ENCODE assay signal across 20 cellular contexts in genomic region chr10:93616844-93617360, GRCh38. TPM values are rescaled to one million over a fixed set of nuclear protein-coding genes. Genes with fewer than 3 reads are reported as not detected.
DNase-seq lines count a peak whose midpoint lies in the region; ATAC-seq lines count a peak whose summit lies in the region.
"Had no signal": no experiment of that assay in that cellular context is flagged by ENCODE, and none has a peak within 500 bp of the region (broad histone marks: within the 10 kb centered on the region; RNA-seq: fewer than 3 reads in every experiment).

No MANE protein-coding gene starts in this region.

- H4K20me1 ChIP-seq in BLaER1 treated with 17β-estradiol and CSF1 and Interleukin-3, amounts not matched to agents 10 nM and 100 nM: no peaks in the 10 kb centered on the region

- no peaks in the 10 kb centered on the region for H3K9me3 ChIP-seq in BLaER1 treated with 17β-estradiol and CSF1 and Interleukin-3, amounts not matched to agents 10 nM and 100 nM (replicated peaks in 1 of 11)

- peaks cover 8 to 36% (median 23%) of the 10 kb centered on the region in 10 experiments for H3K4me1 ChIP-seq in BLaER1 treated with 17β-estradiol and CSF1 and Interleukin-3, amounts not matched to agents 10 nM and 100 nM

- H3K27ac ChIP-seq in BLaER1 treated with 17β-estradiol and CSF1 and Interleukin-3, amounts not matched to agents 10 nM and 100 nM: peak overlapping the region in 2 of 11 experiments; percentile 46 to 54; a peak in 3 of 22 replicates
- H3K27ac ChIP-seq: PC-9 had no signal

- H3K4me3 ChIP-seq in BLaER1 treated with 17β-estradiol and CSF1 and Interleukin-3, amounts not matched to agents 10 nM and 100 nM: no peak overlapping the region
- H3K4me3 ChIP-seq: GM12878, K562, PC-9 had no signal

- peak; percentile 54 for DNase-seq in KBM-7
- DNase-seq in NCI-H82 treated with DMSO at 0.1 percent for 48 hours (lab: John Stamatoyannopoulos, UW; ENCODE audit: unreplicated experiment): peak; percentile 71
- no peak for DNase-seq in dermis blood vessel endothelial cell
- DNase-seq in NCI-H2196 treated with DMSO at 0.1 percent for 48 hours (lab: John Stamatoyannopoulos, UW; ENCODE audit: unreplicated experiment): no peak
- DNase-seq: Calu3; CD4-positive, alpha-beta T cell; DMS79; NCI-H2081; NCI-H446; PC-9 had no signal

- H3K4me3 Mint-ChIP-seq in dendritic cell treated with granulocyte-macrophage colony-stimulating factor and Interleukin-4, amounts not matched to agents 40 ng/mL and 50 ng/mL, for 4 days: no peak overlapping the region
- H3K4me3 Mint-ChIP-seq: CD4-positive, alpha-beta T cell had no signal

- ATAC-seq in HG02852 (IDR thresholded peaks at IDR 0.05; ENCODE audit: unreplicated experiment) (no peak), GM18519 (IDR thresholded peaks at IDR 0.05; ENCODE audit: low FRiP score, unreplicated experiment) (no peak)
- ATAC-seq: GM12878, K562 had no signal

- intact Hi-C loops in dendritic cell treated with granulocyte-macrophage colony-stimulating factor and Interleukin-4, amounts not matched to agents 40 ng/mL and 50 ng/mL, for 4 days (cut with micrococcal nuclease): loop anchor here (10.0 kb wide), 1 partner anchor 52 kb away; the partner anchor contains the start of gene FFAR4

- H3K4me2 ChIP-seq in BLaER1 treated with 17β-estradiol and CSF1 and Interleukin-3, amounts not matched to agents 10 nM and 100 nM: peak overlapping the region in 6 of 11 experiments; percentile 60 to 84 (median 72); a peak in 13 of 22 replicates
- H3K4me2 ChIP-seq: PC-9 had no signal

- H3K36me3 ChIP-seq in BLaER1 treated with 17β-estradiol and CSF1 and Interleukin-3, amounts not matched to agents 10 nM and 100 nM: no peaks in the 10 kb centered on the region

- peaks cover 44% of the 10 kb centered on the region for H3K4me1 Mint-ChIP-seq in dendritic cell treated with granulocyte-macrophage colony-stimulating factor and Interleukin-4, amounts not matched to agents 40 ng/mL and 50 ng/mL, for 4 days (ENCODE audit: low read depth)

- H3K9me3 Mint-ChIP-seq in dendritic cell treated with granulocyte-macrophage colony-stimulating factor and Interleukin-4, amounts not matched to agents 40 ng/mL and 50 ng/mL, for 4 days: no peaks in the 10 kb centered on the region
- H3K9me3 Mint-ChIP-seq: CD4-positive, alpha-beta T cell had no signal

- peaks cover 7% of the 10 kb centered on the region for H3K27me3 Mint-ChIP-seq in dendritic cell treated with granulocyte-macrophage colony-stimulating factor and Interleukin-4, amounts not matched to agents 40 ng/mL and 50 ng/mL, for 4 days

- H3K36me3 Mint-ChIP-seq in dendritic cell treated with granulocyte-macrophage colony-stimulating factor and Interleukin-4, amounts not matched to agents 40 ng/mL and 50 ng/mL, for 4 days (ENCODE audit: low read depth): no peaks in the 10 kb centered on the region

- H3K27ac Mint-ChIP-seq in dendritic cell treated with granulocyte-macrophage colony-stimulating factor and Interleukin-4, amounts not matched to agents 40 ng/mL and 50 ng/mL, for 4 days: peak overlapping the region; percentile 63
- H3K27ac Mint-ChIP-seq: CD4-positive, alpha-beta T cell had no signal

- in situ Hi-C loops in KBM-7 (cut with MboI; ENCODE audit: low pct_unique_long_range_greater_than_20kb, low sequenced_read_pairs): no loop called here

- H3K9ac ChIP-seq in BLaER1 treated with 17β-estradiol and CSF1 and Interleukin-3, amounts not matched to agents 10 nM and 100 nM: no peak overlapping the region

- H3K27me3 ChIP-seq in BLaER1 treated with 17β-estradiol and CSF1 and Interleukin-3, amounts not matched to agents 10 nM and 100 nM: no peaks in the 10 kb centered on the region

RNA-seq across cellular contexts. Expression of gene PDE6C, which starts 4.6 kb away (rescaled TPM):
- total RNA-seq in dermis blood vessel endothelial cell: not detected in 2 replicates
- total RNA-seq: A673; Calu3; CD4-positive, alpha-beta T cell; G401; GM12878; K562; MCF 10A; PC-9; T-helper 2 cell treated with Interferon-gamma antibody and Interleukin-4, amounts not matched to agents 100 ng/mL and 5 ng/mL, for 36 hours had no signal

RNA-seq across cellular contexts. Expression of gene RBP4, which starts 15.9 kb away (rescaled TPM):
- total RNA-seq in dermis blood vessel endothelial cell: not detected in 2 replicates
- total RNA-seq: A673; CD4-positive, alpha-beta T cell; G401; MCF 10A; T-helper 2 cell treated with Interferon-gamma antibody and Interleukin-4, amounts not matched to agents 100 ng/mL and 5 ng/mL, for 36 hours had no signal

RNA-seq across cellular contexts. Expression of gene FFAR4, which starts 50.4 kb away (rescaled TPM):
- not detected in 2 replicates for total RNA-seq in dermis blood vessel endothelial cell
- total RNA-seq: A673; CD4-positive, alpha-beta T cell; G401; GM12878; K562; MCF 10A; PC-9; T-helper 2 cell treated with Interferon-gamma antibody and Interleukin-4, amounts not matched to agents 100 ng/mL and 5 ng/mL, for 36 hours had no signal

Comparison
In these comparisons a context has a peak if more than half of its experiments do, and no peak if none do; other contexts are left out.
1. DNase-seq: peak in KBM-7 (single experiment) and NCI-H82 treated with DMSO at 0.1 percent for 48 hours (single experiment); none in dermis blood vessel endothelial cell (single experiment) and NCI-H2196 treated with DMSO at 0.1 percent for 48 hours (single experiment).